ENCODE assay signal across 28 cellular contexts in the genomic region with DNA sequence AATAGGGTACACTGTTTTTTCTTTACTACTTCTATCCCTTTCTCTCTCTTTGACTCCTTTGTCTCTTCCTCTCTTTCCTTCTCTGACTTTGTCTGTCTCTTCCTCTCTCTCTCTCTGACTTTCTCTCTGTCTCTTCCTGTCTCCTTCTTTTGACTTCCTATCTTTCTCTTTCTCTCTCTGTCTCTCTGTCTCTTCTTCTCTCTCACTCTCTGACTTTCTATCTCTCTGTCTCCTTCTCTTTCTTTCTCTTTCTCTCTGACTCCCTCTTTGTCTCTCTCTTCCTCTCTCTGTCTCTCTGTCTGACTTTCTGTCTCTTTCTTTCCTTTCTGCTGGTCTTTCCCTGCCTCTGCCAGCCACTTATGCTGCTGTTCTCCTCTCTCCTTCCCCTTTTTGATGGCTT.
DNase-seq lines count a peak whose midpoint lies in the region; ATAC-seq and TF ChIP-seq lines count a peak whose summit lies in the region.
"Had no signal": no experiment of that assay in that cellular context is flagged by ENCODE, and none has a peak within 500 bp of the region (broad histone marks: within the 10 kb centered on the region; RNA-seq: fewer than 3 reads in every experiment).

No MANE protein-coding gene starts in this region.

- H3K36me3 Mint-ChIP-seq in T-helper 17 cell (ENCODE audit: low read depth) (no peaks in the 10 kb centered on the region), endothelial cell (ENCODE audit: low read depth, unreplicated experiment) (peaks cover 40% of the 10 kb centered on the region)
- H3K36me3 Mint-ChIP-seq: mesothelial cell of epicardium had no signal

- H3K27me3 Mint-ChIP-seq in T-helper 17 cell (no peaks in the 10 kb centered on the region), endothelial cell (ENCODE audit: unreplicated experiment) (peaks cover 22% of the 10 kb centered on the region)

- H3K4me2 ChIP-seq in mammary epithelial cell (ENCODE audit: insufficient read depth, low read depth, low read length) = no peak overlapping the region
- H3K4me2 ChIP-seq: BLaER1 had no signal

- no peaks in the 10 kb centered on the region for H3K79me2 ChIP-seq in mammary epithelial cell (ENCODE audit: insufficient read depth, low read length)

- intact Hi-C loops in mammary epithelial cell (cut with micrococcal nuclease) = no loop called here
- intact Hi-C loops in breast epithelium (cut with DNase I; ENCODE audit: low total_unique reads) = no loop called here
- intact Hi-C loops in thyroid gland (cut with DNase I) = no loop called here

- ATAC-seq in T-helper 17 cell = no peak
- ATAC-seq: HepG2, left cardiac atrium, PC-3, upper lobe of right lung had no signal

- H3K27ac ChIP-seq in mammary epithelial cell (ENCODE audit: insufficient read depth, low read depth, low read length) = no peak overlapping the region
- H3K27ac ChIP-seq in breast epithelium = no peak overlapping the region
- H3K27ac ChIP-seq in thyroid gland = peak overlapping the region; percentile 42 to 96 (median 92)
- H3K27ac ChIP-seq: BLaER1, sigmoid colon, upper lobe of right lung had no signal

- no peak for TF ChIP-seq CTCF in mammary epithelial cell (conservative IDR thresholded peaks at IDR 0.05 in 1 of 2, IDR thresholded peaks at IDR 0.05 in 1 of 2; ENCODE audit: extremely low read depth in 1 of 2, insufficient read depth in 1 of 2, low read depth in 1 of 2, low read length in 2 of 2)
- TF ChIP-seq CTCF in breast epithelium (IDR thresholded peaks at IDR 0.05) = no peak
- TF ChIP-seq CTCF in endothelial cell (IDR thresholded peaks at IDR 0.05; ENCODE audit: unreplicated experiment) = no peak
- TF ChIP-seq CTCF in thyroid gland (IDR thresholded peaks at IDR 0.05) = no peak

- in situ Hi-C loops in mammary epithelial cell (cut with MboI; ENCODE audit: low sequenced_read_pairs in 2 of 2) = no loop called here

- H3K36me3 ChIP-seq in mammary epithelial cell (ENCODE audit: insufficient read depth, low read length) (no peaks in the 10 kb centered on the region), breast epithelium (no peaks in the 10 kb centered on the region), thyroid gland (no peaks in the 10 kb centered on the region)
- H3K36me3 ChIP-seq: BLaER1, sigmoid colon, upper lobe of right lung had no signal

- CTCF ChIA-PET in mammary epithelial cell (lab: Charles Lee; ENCODE audit: low non-redundant PET) = no interaction called here

- peaks cover 6% of the 10 kb centered on the region for H3K9me3 Mint-ChIP-seq in endothelial cell (ENCODE audit: unreplicated experiment)

- H3K27me3 ChIP-seq in mammary epithelial cell (ENCODE audit: insufficient read depth, low read length) (no peaks in the 10 kb centered on the region), breast epithelium (no peaks in the 10 kb centered on the region), thyroid gland (no peaks in the 10 kb centered on the region)
- H3K27me3 ChIP-seq: BLaER1, sigmoid colon, upper lobe of right lung had no signal

- peaks cover 11% of the 10 kb centered on the region for H3K4me1 Mint-ChIP-seq in T-helper 17 cell
- H3K4me1 Mint-ChIP-seq in endothelial cell (ENCODE audit: unreplicated experiment) = peaks cover 45% of the 10 kb centered on the region

- no peaks in the 10 kb centered on the region for H3K9me3 ChIP-seq in mammary epithelial cell (replicated peaks; ENCODE audit: insufficient read depth, low read length)
- H3K9me3 ChIP-seq in breast epithelium = no peaks in the 10 kb centered on the region
- no peaks in the 10 kb centered on the region for H3K9me3 ChIP-seq in T-helper 17 cell (ENCODE audit: control insufficient read depth, low read length, poor library complexity, severe bottlenecking)
- no peaks in the 10 kb centered on the region for H3K9me3 ChIP-seq in thyroid gland
- H3K9me3 ChIP-seq: sigmoid colon, upper lobe of right lung had no signal

- H3K4me3 Mint-ChIP-seq in T-helper 17 cell = no peak overlapping the region
- peak overlapping the region; percentile 80 for H3K4me3 Mint-ChIP-seq in endothelial cell (ENCODE audit: unreplicated experiment)
- H3K4me3 Mint-ChIP-seq: mesothelial cell of epicardium, nephron progenitor cell had no signal

- H3K27ac Mint-ChIP-seq in T-helper 17 cell = peak overlapping the region; percentile 65
- peak overlapping the region; percentile 99 for H3K27ac Mint-ChIP-seq in endothelial cell (ENCODE audit: unreplicated experiment)
- H3K27ac Mint-ChIP-seq: mesothelial cell of epicardium, nephron progenitor cell had no signal

- TF ChIP-seq POLR2A in breast epithelium (IDR thresholded peaks at IDR 0.05) (no peak), thyroid gland (IDR thresholded peaks at IDR 0.05) (no peak)

- no peaks in the 10 kb centered on the region for H4K20me1 ChIP-seq in mammary epithelial cell (ENCODE audit: insufficient read depth, low read length)
- H4K20me1 ChIP-seq: BLaER1 had no signal

- H3K9ac ChIP-seq in mammary epithelial cell (ENCODE audit: insufficient read depth, low read length) = no peak overlapping the region
- H3K9ac ChIP-seq: BLaER1 had no signal

- peak overlapping the region; percentile 59 for H2AFZ ChIP-seq in mammary epithelial cell (ENCODE audit: low read depth, low read length)

- BruUV-seq in mammary epithelial cell (replicated peaks; lab: Mats Ljungman, UMichigan) = no TSS peak

- H3K4me1 ChIP-seq in mammary epithelial cell (ENCODE audit: insufficient read depth, low read length) = peaks cover 14% of the 10 kb centered on the region
- H3K4me1 ChIP-seq in breast epithelium = peaks cover 6 to 7% of the 10 kb centered on the region in 2 donors
- H3K4me1 ChIP-seq in thyroid gland = peaks cover 38 to 59% of the 10 kb centered on the region in 2 donors
- H3K4me1 ChIP-seq: BLaER1 had no signal

- no peak for DNase-seq in mammary epithelial cell
- DNase-seq in breast epithelium (ENCODE audit: low spot score in 2 of 2) = no peak
- no peak for DNase-seq in T-helper 17 cell
- DNase-seq in endothelial cell (ENCODE audit: low spot score) = no peak
- DNase-seq in thyroid gland = no peak
- no peak for DNase-seq in mesenteric fat pad (ENCODE audit: low spot score)
- DNase-seq in globus pallidus (ENCODE audit: low spot score) = no peak
- DNase-seq in SIG-M5 treated with dmso at 0.1 percent for 504 hours (lab: John Stamatoyannopoulos, UW; ENCODE audit: unreplicated experiment) = no peak
- DNase-seq: activated CD4-positive, CD25-positive, alpha-beta regulatory T cell treated with anti-CD3 and anti-CD28 coated beads, Interleukin-2, amount 50 U/mL, for 72 hours; activated CD8-positive, alpha-beta memory T cell treated with anti-CD3 and anti-CD28 coated beads for 24 hours; activated naive CD4-positive, alpha-beta T cell treated with anti-CD3 and anti-CD28 coated beads, Interleukin-2, amount 50 U/mL, for 16 hours; activated T-cell treated with anti-CD3 and anti-CD28 coated beads, Interleukin-2, amount 50 U/mL, for 48 hours; cerebellar nuclear complex; erythroblast; foreskin fibroblast; HCEC 1CT; left cardiac atrium; NCI-H524; nephron progenitor cell; PC-3; posterior cingulate gyrus; SHP77 treated with DMSO at 0.1 percent for 48 hours; sigmoid colon; stimulated activated CD4-positive, alpha-beta T cell treated with anti-CD3 and anti-CD28 coated beads, Interleukin-15, amount 100 ng/mL, for 24 hours; upper lobe of right lung had no signal

- H3K4me3 ChIP-seq in mammary epithelial cell (replicated peaks in 1 of 3; ENCODE audit: insufficient read depth in 1 of 3, low read depth in 2 of 3, low read length in 3 of 3) = no peak overlapping the region
- H3K4me3 ChIP-seq in breast epithelium = no peak overlapping the region
- no peak overlapping the region for H3K4me3 ChIP-seq in thyroid gland (replicated peaks in 1 of 3)
- H3K4me3 ChIP-seq: BLaER1, sigmoid colon, upper lobe of right lung had no signal

- dilution Hi-C loops in mammary epithelial cell (cut with HindIII; ENCODE audit: low sequenced_read_pairs) = no loop called here

Comparison
In these comparisons a context has a peak if more than half of its experiments do, and no peak if none do; other contexts are left out.
1. H3K27ac ChIP-seq: peak in thyroid gland (3 of 3); none in mammary epithelial cell (single experiment) and breast epithelium (0 of 2).